8 cellular contexts compared by ENCODE assay signal in the genomic region with DNA sequence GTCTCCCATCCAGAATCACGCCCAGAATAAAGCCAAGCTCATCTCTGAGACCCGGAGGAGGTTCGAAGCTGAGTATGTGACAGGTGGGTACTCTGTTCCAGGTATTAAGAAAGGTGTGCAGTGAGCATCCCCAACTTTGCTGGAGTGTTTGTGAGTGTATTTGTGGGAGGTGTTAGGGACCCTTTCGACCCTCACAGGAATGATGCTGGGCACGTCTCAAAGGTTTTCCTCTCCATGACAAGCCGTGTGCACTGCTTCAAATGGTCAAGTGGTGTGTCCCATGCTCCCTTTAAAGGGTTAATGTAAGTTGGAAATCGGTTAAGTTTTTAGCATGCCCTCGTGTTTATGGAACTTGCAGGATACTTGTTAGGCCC. TPM values are rescaled to one million over a fixed set of nuclear protein-coding genes. Genes with fewer than 3 reads are reported as not detected.
DNase-seq lines count a peak whose midpoint lies in the region; ATAC-seq and TF ChIP-seq lines count a peak whose summit lies in the region.

No MANE protein-coding gene starts in this region.

- H3K27me3 ChIP-seq in CD8-positive, alpha-beta T cell (ENCODE audit: insufficient read depth, low read length): no peaks in the 10 kb centered on the region
- H3K27me3 ChIP-seq in OCI-LY3 (ENCODE audit: low read depth, low read length): no peaks in the 10 kb centered on the region
- no peaks in the 10 kb centered on the region for H3K27me3 ChIP-seq in osteoblast (ENCODE audit: insufficient read depth, low read length)

- H3K9me3 ChIP-seq in CD8-positive, alpha-beta T cell (ENCODE audit: low read length): no peaks in the 10 kb centered on the region
- no peaks in the 10 kb centered on the region for H3K9me3 ChIP-seq in OCI-LY3 (ENCODE audit: insufficient read depth, low read length)
- H3K9me3 ChIP-seq in osteoblast (ENCODE audit: low read depth, low read length): no peaks in the 10 kb centered on the region

- H3K79me2 ChIP-seq in OCI-LY3 (ENCODE audit: low read length): peaks cover 54% of the 10 kb centered on the region
- peaks cover 50% of the 10 kb centered on the region for H3K79me2 ChIP-seq in osteoblast (ENCODE audit: insufficient read depth, low read length)

- no peaks in the 10 kb centered on the region for H3K9me3 Mint-ChIP-seq in CD8-positive, alpha-beta T cell
- no peaks in the 10 kb centered on the region for H3K9me3 Mint-ChIP-seq in endothelial cell (ENCODE audit: unreplicated experiment)

- no peaks in the 10 kb centered on the region for H3K27me3 Mint-ChIP-seq in CD8-positive, alpha-beta T cell (ENCODE audit: low read depth)
- H3K27me3 Mint-ChIP-seq in endothelial cell (ENCODE audit: unreplicated experiment): no peaks in the 10 kb centered on the region

- H3K27ac ChIP-seq in CD8-positive, alpha-beta T cell (ENCODE audit: low read depth, low read length): peak overlapping the region; percentile 79
- H3K27ac ChIP-seq in OCI-LY3 (ENCODE audit: low read length) (peak overlapping the region; percentile 54), osteoblast (ENCODE audit: low read depth, low read length) (peak overlapping the region; percentile 67)

- H3K4me2 ChIP-seq in OCI-LY3 (ENCODE audit: low read length): peak overlapping the region; percentile 95
- peak overlapping the region; percentile 75 for H3K4me2 ChIP-seq in osteoblast (ENCODE audit: insufficient read depth, low read length)

- H2AFZ ChIP-seq in OCI-LY3 (ENCODE audit: low read depth, low read length) (peak overlapping the region; percentile 85), osteoblast (ENCODE audit: low read length) (peak overlapping the region; percentile 72)

- H3K4me3 Mint-ChIP-seq in CD8-positive, alpha-beta T cell: peak overlapping the region; percentile 84
- H3K4me3 Mint-ChIP-seq in endothelial cell (ENCODE audit: unreplicated experiment): peak overlapping the region; percentile 85

- H3K4me1 Mint-ChIP-seq in CD8-positive, alpha-beta T cell (ENCODE audit: low read depth): peaks cover 22% of the 10 kb centered on the region
- no peaks in the 10 kb centered on the region for H3K4me1 Mint-ChIP-seq in endothelial cell (ENCODE audit: unreplicated experiment)

- H3K27ac Mint-ChIP-seq in CD8-positive, alpha-beta T cell: peak overlapping the region; percentile 92
- no peak overlapping the region for H3K27ac Mint-ChIP-seq in endothelial cell (ENCODE audit: unreplicated experiment)

- H3K36me3 Mint-ChIP-seq in CD8-positive, alpha-beta T cell: peaks cover 9% of the 10 kb centered on the region
- H3K36me3 Mint-ChIP-seq in endothelial cell (ENCODE audit: low read depth, unreplicated experiment): no peaks in the 10 kb centered on the region

- intact Hi-C loops in CD8-positive, alpha-beta T cell (cut with DNase I, micrococcal nuclease): loop anchor here (1.0 to 10.0 kb wide), 12 partner anchors 291 to 2001 kb away; partner anchors contain the start of genes AP1S2 (in 2 of the 2), RBBP7 (in 2 of the 2), TCEANC (in 2 of the 2) and GEMIN8 (in 1 of the 2)

- no peak for ATAC-seq in CD8-positive, alpha-beta T cell
- no peak for ATAC-seq in HG02610 (IDR thresholded peaks at IDR 0.05; ENCODE audit: unreplicated experiment)

- DNase-seq in CD8-positive, alpha-beta T cell: no peak
- DNase-seq in endothelial cell (ENCODE audit: low spot score) (no peak), osteoblast (ENCODE audit: insufficient read length, low spot score, missing footprints) (no peak), GM10266 (ENCODE audit: extremely low spot score) (no peak)
- DNase-seq in NK-92 treated with Interleukin-12 subunit alpha and Interleukin-12 subunit beta, amount 100 ng/mL, for 24 hours (lab: John Stamatoyannopoulos, UW): no peak
- no peak for DNase-seq in activated effector memory CD4-positive, alpha-beta T cell treated with anti-CD3 and anti-CD28 coated beads, Interleukin-2, amount 50 U/mL, for 16 hours

- peak overlapping the region; percentile 79 for H3K4me3 ChIP-seq in CD8-positive, alpha-beta T cell (ENCODE audit: low read depth, low read length)
- H3K4me3 ChIP-seq in OCI-LY3 (ENCODE audit: low read length): peak overlapping the region; percentile 89
- H3K4me3 ChIP-seq in osteoblast (ENCODE audit: insufficient read depth, low read length): peak overlapping the region; percentile 80

- H3K9ac ChIP-seq in OCI-LY3 (ENCODE audit: low read length): peak overlapping the region; percentile 90

- CTCF ChIA-PET in CD8-positive, alpha-beta T cell (lab: Charles Lee): no interaction called here

- H3K36me3 ChIP-seq in CD8-positive, alpha-beta T cell (ENCODE audit: insufficient read depth, low read length): no peaks in the 10 kb centered on the region
- H3K36me3 ChIP-seq in OCI-LY3 (replicated peaks; ENCODE audit: low read depth, low read length) (peaks cover 6% of the 10 kb centered on the region), osteoblast (ENCODE audit: insufficient read depth, low read length) (peaks cover 2% of the 10 kb centered on the region)

- H3K4me1 ChIP-seq in CD8-positive, alpha-beta T cell (ENCODE audit: insufficient read depth, low read length): peaks cover 9% of the 10 kb centered on the region
- H3K4me1 ChIP-seq in OCI-LY3 (ENCODE audit: low read length): peaks cover 16% of the 10 kb centered on the region
- H3K4me1 ChIP-seq in osteoblast (ENCODE audit: insufficient read depth, low read length): peaks cover 6% of the 10 kb centered on the region

- POLR2A ChIA-PET in CD8-positive, alpha-beta T cell (lab: Charles Lee): no interaction called here

- TF ChIP-seq CTCF in CD8-positive, alpha-beta T cell (IDR thresholded peaks at IDR 0.05): no peak
- no peak for TF ChIP-seq CTCF in OCI-LY3 (IDR thresholded peaks at IDR 0.05; ENCODE audit: low read depth, low read length)
- TF ChIP-seq CTCF in endothelial cell (IDR thresholded peaks at IDR 0.05; ENCODE audit: unreplicated experiment): no peak
- no peak for TF ChIP-seq CTCF in osteoblast (IDR thresholded peaks at IDR 0.05; ENCODE audit: extremely low read depth, low read depth, low read length)
- no peak for TF ChIP-seq CTCF in GM10266 (IDR thresholded peaks at IDR 0.05; ENCODE audit: control insufficient read depth, insufficient read depth, low read depth, missing control alignments)

- H4K20me1 ChIP-seq in OCI-LY3 (ENCODE audit: insufficient read depth, low read length) (0 out of 2 replicates have a peak, but pooled peaks cover 5% of the 10 kb centered on the region), osteoblast (ENCODE audit: insufficient read depth, low read length) (no peaks in the 10 kb centered on the region)

RNA-seq across cellular contexts. Expression of gene MOSPD2, which starts 0.4 kb away (rescaled TPM):
- 1 to 10 TPM; 4.2 to 4.6 TPM for total RNA-seq in CD8-positive, alpha-beta T cell
- total RNA-seq in endothelial cell (ENCODE audit: unreplicated experiment) (10.0 TPM), osteoblast (23.3 and 29.0 TPM in 2 replicates)

RNA-seq across cellular contexts. Expression of gene FANCB, which starts 0.8 kb away (rescaled TPM):
- total RNA-seq in CD8-positive, alpha-beta T cell: 1 to 10 TPM; 2.5 to 3.1 TPM
- total RNA-seq in endothelial cell (ENCODE audit: unreplicated experiment): 6.0 TPM
- total RNA-seq in osteoblast: 3.6 and 3.8 TPM in 2 replicates
